ENCODE assay signal across 8 cellular contexts in the genomic region with DNA sequence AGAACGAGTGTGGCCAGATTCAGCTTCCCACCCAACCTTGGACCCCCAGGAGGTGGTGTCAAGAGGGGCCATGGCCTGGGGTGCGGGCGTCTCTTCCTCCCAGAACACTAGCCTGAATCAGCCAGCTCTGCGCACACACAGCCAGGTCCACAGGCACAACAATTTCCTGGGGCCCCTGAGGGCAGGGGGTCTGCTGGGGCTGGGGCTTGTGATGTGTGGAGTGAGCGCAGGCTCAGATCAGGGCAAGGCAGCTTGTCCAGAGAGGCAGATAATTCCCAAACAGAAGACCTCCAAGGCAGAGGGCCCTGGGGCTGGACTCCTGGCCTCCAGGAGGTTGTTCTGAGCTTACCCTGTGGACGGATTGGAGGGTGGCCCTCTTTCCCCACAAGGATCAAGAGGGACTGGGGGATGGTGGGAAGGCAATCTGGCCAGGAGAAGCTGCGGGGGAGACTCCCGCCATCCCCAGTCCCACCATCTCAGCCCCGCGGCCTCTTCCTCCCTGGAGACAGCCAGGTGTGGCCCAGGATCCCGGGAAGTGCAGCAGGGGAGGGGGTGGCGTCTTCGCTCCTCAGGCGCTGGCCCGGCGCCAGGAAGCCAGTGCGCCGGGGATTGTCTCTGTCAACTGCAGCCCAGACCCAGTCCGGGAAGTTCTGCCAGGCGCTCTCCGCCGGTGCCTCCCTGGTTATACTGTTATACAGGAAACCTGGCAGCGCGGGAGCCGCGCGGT. TPM values are rescaled to one million over a fixed set of nuclear protein-coding genes. Genes with fewer than 3 reads are reported as not detected.
DNase-seq lines count a peak whose midpoint lies in the region; ATAC-seq and TF ChIP-seq lines count a peak whose summit lies in the region.

No MANE protein-coding gene starts in this region.

- H3K36me3 Mint-ChIP-seq in dendritic cell treated with granulocyte-macrophage colony-stimulating factor and Interleukin-4, amounts not matched to agents 40 ng/mL and 50 ng/mL, for 4 days (ENCODE audit: low read depth) = no peaks in the 10 kb centered on the region
- H3K36me3 Mint-ChIP-seq in neural progenitor cell = no peaks in the 10 kb centered on the region

- ATAC-seq in HG02571 (IDR thresholded peaks at IDR 0.05; ENCODE audit: unreplicated experiment) = no peak

- H2AFZ ChIP-seq in neural progenitor cell (replicated peaks) = peak overlapping the region; percentile 71

- H3K4me1 ChIP-seq in neural progenitor cell = peaks cover 9% of the 10 kb centered on the region

- H3K4me3 ChIP-seq in GM06990 (replicated peaks; ENCODE audit: low read depth, low read length) (0 out of 2 replicates have a peak overlapping the region, but pooled peaks have one; percentile 25), neural progenitor cell (peak overlapping the region; percentile 49)

- peaks cover 38% of the 10 kb centered on the region for H4K20me1 ChIP-seq in neural progenitor cell (ENCODE audit: low read depth)

- H3K27ac ChIP-seq in neural progenitor cell = no peak overlapping the region

- peaks cover 11% of the 10 kb centered on the region for H3F3A ChIP-seq in neural progenitor cell (ENCODE audit: low read depth)

- no peak overlapping the region for H3K27ac Mint-ChIP-seq in dendritic cell treated with granulocyte-macrophage colony-stimulating factor and Interleukin-4, amounts not matched to agents 40 ng/mL and 50 ng/mL, for 4 days
- no peak overlapping the region for H3K27ac Mint-ChIP-seq in neural progenitor cell

- H3K4me2 ChIP-seq in neural progenitor cell = peak overlapping the region; percentile 95

- no peaks in the 10 kb centered on the region for H3K36me3 ChIP-seq in GM06990 (ENCODE audit: control insufficient read depth, insufficient read depth, low read length)
- H3K36me3 ChIP-seq in neural progenitor cell = no peaks in the 10 kb centered on the region

- H3K9ac ChIP-seq in neural progenitor cell = no peak overlapping the region

- peaks cover 41% of the 10 kb centered on the region for H3K4me1 Mint-ChIP-seq in dendritic cell treated with granulocyte-macrophage colony-stimulating factor and Interleukin-4, amounts not matched to agents 40 ng/mL and 50 ng/mL, for 4 days (ENCODE audit: low read depth)
- peaks cover 17% of the 10 kb centered on the region for H3K4me1 Mint-ChIP-seq in neural progenitor cell

- H3K9me3 ChIP-seq in neural progenitor cell (ENCODE audit: low read depth) = no peaks in the 10 kb centered on the region

- no peak for TF ChIP-seq CTCF in GM06990 (IDR thresholded peaks at IDR 0.05; ENCODE audit: insufficient read depth, low read length, poor library complexity, severe bottlenecking)
- TF ChIP-seq CTCF in neural progenitor cell (IDR thresholded peaks at IDR 0.05) = no peak

- no peaks in the 10 kb centered on the region for H3K9me3 Mint-ChIP-seq in dendritic cell treated with granulocyte-macrophage colony-stimulating factor and Interleukin-4, amounts not matched to agents 40 ng/mL and 50 ng/mL, for 4 days
- peaks cover 2% of the 10 kb centered on the region for H3K9me3 Mint-ChIP-seq in neural progenitor cell

- no peaks in the 10 kb centered on the region for H3K79me2 ChIP-seq in neural progenitor cell (ENCODE audit: low read depth)

- H3K4me3 Mint-ChIP-seq in dendritic cell treated with granulocyte-macrophage colony-stimulating factor and Interleukin-4, amounts not matched to agents 40 ng/mL and 50 ng/mL, for 4 days = peak overlapping the region; percentile 30
- peak overlapping the region; percentile 66 for H3K4me3 Mint-ChIP-seq in neural progenitor cell

- intact Hi-C loops in dendritic cell treated with granulocyte-macrophage colony-stimulating factor and Interleukin-4, amounts not matched to agents 40 ng/mL and 50 ng/mL, for 4 days (cut with micrococcal nuclease) = loop anchor here (10.0 kb wide), 1 partner anchor 131 kb away; no protein-coding TSS in a partner anchor

- no peak for DNase-seq in GM06990 (ENCODE audit: extremely low read depth, insufficient read length)
- peak; percentile 18 for DNase-seq in NCI-H510A (lab: John Stamatoyannopoulos, UW)
- peak; percentile 52 for DNase-seq in neural progenitor cell (ENCODE audit: low spot score)
- DNase-seq in NK-92 (lab: John Stamatoyannopoulos, UW; ENCODE audit: unreplicated experiment) = no peak
- no peak for DNase-seq in activated CD8-positive, alpha-beta memory T cell treated with anti-CD3 and anti-CD28 coated beads, Interleukin-2, amount 50 U/mL, for 4 hours
- DNase-seq in activated CD8-positive, alpha-beta memory T cell treated with anti-CD3 and anti-CD28 coated beads, Interleukin-2, amount 50 U/mL, for 48 hours = no peak

- H3K27me3 Mint-ChIP-seq in dendritic cell treated with granulocyte-macrophage colony-stimulating factor and Interleukin-4, amounts not matched to agents 40 ng/mL and 50 ng/mL, for 4 days = peaks cover 82% of the 10 kb centered on the region
- peaks cover 46% of the 10 kb centered on the region for H3K27me3 Mint-ChIP-seq in neural progenitor cell (ENCODE audit: insufficient read depth, low read depth)

- H3K27me3 ChIP-seq in GM06990 (replicated peaks; ENCODE audit: control insufficient read depth, insufficient read depth, low read length) (peaks cover 2% of the 10 kb centered on the region; the same call in 1 of the 2 replicates), neural progenitor cell (peaks cover 99% of the 10 kb centered on the region)

RNA-seq across cellular contexts. Expression of a gene that starts 52.0 kb away (rescaled TPM):
- total RNA-seq in neural progenitor cell (ENCODE audit: low replicate concordance) = 99.0 and 150 TPM in 2 replicates

Comparison
In these comparisons a context has a peak if more than half of its experiments do, and no peak if none do; other contexts are left out.
1. DNase-seq: peak in NCI-H510A (single experiment) and neural progenitor cell (single experiment); none in GM06990 (single experiment), NK-92 (single experiment), activated CD8-positive, alpha-beta memory T cell treated with anti-CD3 and anti-CD28 coated beads, Interleukin-2, amount 50 U/mL, for 4 hours (single experiment) and activated CD8-positive, alpha-beta memory T cell treated with anti-CD3 and anti-CD28 coated beads, Interleukin-2, amount 50 U/mL, for 48 hours (single experiment).